Comparison of ENCODE assay signal across 1 cellular context in genomic region chr2:70104231-70105111, GRCh38.
TF ChIP-seq lines count a peak whose summit lies in the region.

No MANE protein-coding gene starts in this region.

TF ChIP-seq in K562, 482 proteins besides CTCF, POLR2A, EP300 and RAD21 (continued from another document and continues in another):
- TF ChIP-seq, protein P1, sequence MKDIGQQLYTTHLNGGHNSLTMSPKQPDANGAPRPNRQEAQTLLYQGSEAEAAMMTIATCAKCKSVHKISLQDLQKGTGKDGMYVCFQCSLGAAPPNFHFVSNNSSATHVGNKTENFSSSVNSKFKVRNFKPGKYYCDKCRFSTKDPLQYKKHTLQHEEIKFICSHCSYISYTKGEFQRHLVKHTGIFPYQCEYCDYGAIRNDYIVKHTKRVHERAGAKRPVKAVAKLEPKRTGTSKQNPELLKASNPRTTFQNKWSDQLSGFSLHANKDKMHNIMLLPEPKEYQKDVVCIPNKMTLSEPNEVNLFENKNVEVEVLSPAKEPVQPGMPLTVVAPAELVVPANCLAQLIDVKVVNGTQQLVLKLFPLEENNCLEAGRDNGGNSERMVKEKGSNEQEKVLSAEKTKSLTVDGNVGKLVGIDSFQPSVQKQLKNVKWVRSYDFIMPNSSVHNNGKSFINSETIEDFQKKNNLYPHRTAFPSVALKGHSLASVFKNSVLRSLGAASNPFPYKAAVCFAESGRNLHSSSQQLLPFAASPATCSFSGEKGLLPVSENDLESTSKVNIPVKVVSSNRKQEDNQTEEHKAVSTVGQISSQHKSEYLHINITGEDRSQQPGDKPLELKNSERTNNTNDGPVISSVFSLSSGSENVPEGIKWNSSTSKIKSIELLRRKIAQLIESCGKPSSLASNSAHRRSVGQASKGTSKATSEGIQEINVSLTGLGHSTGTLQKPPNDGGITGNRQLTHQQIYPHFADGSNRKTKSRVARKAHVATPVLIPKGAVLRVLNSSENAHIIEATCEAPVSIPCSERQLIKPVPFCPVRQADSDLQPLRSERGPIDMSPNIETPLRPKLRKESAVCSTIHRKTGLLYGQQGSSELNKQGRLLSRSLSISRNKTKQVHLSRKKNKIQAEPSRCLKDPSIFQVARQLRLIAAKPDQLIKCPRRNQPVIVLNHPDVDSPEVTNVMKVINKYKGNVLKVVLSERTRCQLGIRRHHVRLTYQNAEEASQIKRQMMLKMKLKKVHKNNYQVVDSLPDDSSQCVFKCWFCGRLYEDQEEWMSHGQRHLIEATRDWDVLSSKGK (CRISPR knock-in tag; IDR thresholded peaks at IDR 0.05), result no peak
- TF ChIP-seq, protein P2, sequence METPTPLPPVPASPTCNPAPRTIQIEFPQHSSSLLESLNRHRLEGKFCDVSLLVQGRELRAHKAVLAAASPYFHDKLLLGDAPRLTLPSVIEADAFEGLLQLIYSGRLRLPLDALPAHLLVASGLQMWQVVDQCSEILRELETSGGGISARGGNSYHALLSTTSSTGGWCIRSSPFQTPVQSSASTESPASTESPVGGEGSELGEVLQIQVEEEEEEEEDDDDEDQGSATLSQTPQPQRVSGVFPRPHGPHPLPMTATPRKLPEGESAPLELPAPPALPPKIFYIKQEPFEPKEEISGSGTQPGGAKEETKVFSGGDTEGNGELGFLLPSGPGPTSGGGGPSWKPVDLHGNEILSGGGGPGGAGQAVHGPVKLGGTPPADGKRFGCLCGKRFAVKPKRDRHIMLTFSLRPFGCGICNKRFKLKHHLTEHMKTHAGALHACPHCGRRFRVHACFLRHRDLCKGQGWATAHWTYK (CRISPR knock-in tag; IDR thresholded peaks at IDR 0.05), result 0 out of 2 replicates have a peak, but pooled peaks have one; percentile 49
- TF ChIP-seq NKRF (IDR thresholded peaks at IDR 0.05; ENCODE audit: borderline replicate concordance) (0 out of 2 replicates have a peak, but pooled peaks have one; percentile 38), ATF3 (IDR thresholded peaks at IDR 0.05) (peak; percentile 23; the same call in 1 of the 2 replicates), ATF3 (CRISPR knock-in tag; conservative IDR thresholded peaks at IDR 0.05) (no peak), ZNF76 (CRISPR knock-in tag; IDR thresholded peaks at IDR 0.05; ENCODE audit: borderline replicate concordance) (no peak), CEBPG (CRISPR knock-in tag; IDR thresholded peaks at IDR 0.05) (no peak), CEBPG (tag; conservative IDR thresholded peaks at IDR 0.05 in 1 of 2, IDR thresholded peaks at IDR 0.05 in 1 of 2) (0 out of 4 replicates have a peak, but pooled peaks of 1 of the 2 experiments have one; percentile 19), ZNF507 (tag; conservative IDR thresholded peaks at IDR 0.05) (no peak), ZNF740 (CRISPR knock-in tag; IDR thresholded peaks at IDR 0.05) (no peak), ZNF740 (tag; IDR thresholded peaks at IDR 0.05) (no peak), RBFOX2 (IDR thresholded peaks at IDR 0.05; ENCODE audit: low read depth, low read length) (0 out of 2 replicates have a peak, but pooled peaks have one; percentile 35), OTX1 (CRISPR knock-in tag; IDR thresholded peaks at IDR 0.05) (0 out of 2 replicates have a peak, but pooled peaks have one; percentile 45), POLR2B (IDR thresholded peaks at IDR 0.05; ENCODE audit: low read depth, partially characterized antibody) (peak; percentile 39), ZNF589 (CRISPR knock-in tag; IDR thresholded peaks at IDR 0.05; ENCODE audit: low read depth) (peak; percentile 75; the same call in 1 of the 2 replicates), ZBTB5 (IDR thresholded peaks at IDR 0.05) (no peak), DMBX1 (CRISPR knock-in tag; IDR thresholded peaks at IDR 0.05; ENCODE audit: borderline replicate concordance) (peak; percentile 48; the same call in 1 of the 2 replicates), NCOA4 (IDR thresholded peaks at IDR 0.05; ENCODE audit: partially characterized antibody) (peak; percentile 87), ZNF407 (IDR thresholded peaks at IDR 0.05; ENCODE audit: low read depth) (no peak), MCM5 (IDR thresholded peaks at IDR 0.05; ENCODE audit: low read depth) (no peak), PHB2 (IDR thresholded peaks at IDR 0.05; ENCODE audit: low read depth) (peak; percentile 34; the same call in 1 of the 2 replicates), THRAP3 (IDR thresholded peaks at IDR 0.05; ENCODE audit: borderline replicate concordance) (no peak; the same call in none of the 2 replicates), KDM5B (IDR thresholded peaks at IDR 0.05; ENCODE audit: insufficient replicate concordance, low read depth, low read length) (no peak), CBFA2T3 (IDR thresholded peaks at IDR 0.05) (no peak), ZKSCAN3 (CRISPR knock-in tag; IDR thresholded peaks at IDR 0.05) (no peak), LEF1 (IDR thresholded peaks at IDR 0.05) (peak; percentile 97), ESRRA (IDR thresholded peaks at IDR 0.05; ENCODE audit: borderline replicate concordance, low read depth) (peak; percentile 23; the same call in 1 of the 2 replicates)
- TF ChIP-seq, protein P3, sequence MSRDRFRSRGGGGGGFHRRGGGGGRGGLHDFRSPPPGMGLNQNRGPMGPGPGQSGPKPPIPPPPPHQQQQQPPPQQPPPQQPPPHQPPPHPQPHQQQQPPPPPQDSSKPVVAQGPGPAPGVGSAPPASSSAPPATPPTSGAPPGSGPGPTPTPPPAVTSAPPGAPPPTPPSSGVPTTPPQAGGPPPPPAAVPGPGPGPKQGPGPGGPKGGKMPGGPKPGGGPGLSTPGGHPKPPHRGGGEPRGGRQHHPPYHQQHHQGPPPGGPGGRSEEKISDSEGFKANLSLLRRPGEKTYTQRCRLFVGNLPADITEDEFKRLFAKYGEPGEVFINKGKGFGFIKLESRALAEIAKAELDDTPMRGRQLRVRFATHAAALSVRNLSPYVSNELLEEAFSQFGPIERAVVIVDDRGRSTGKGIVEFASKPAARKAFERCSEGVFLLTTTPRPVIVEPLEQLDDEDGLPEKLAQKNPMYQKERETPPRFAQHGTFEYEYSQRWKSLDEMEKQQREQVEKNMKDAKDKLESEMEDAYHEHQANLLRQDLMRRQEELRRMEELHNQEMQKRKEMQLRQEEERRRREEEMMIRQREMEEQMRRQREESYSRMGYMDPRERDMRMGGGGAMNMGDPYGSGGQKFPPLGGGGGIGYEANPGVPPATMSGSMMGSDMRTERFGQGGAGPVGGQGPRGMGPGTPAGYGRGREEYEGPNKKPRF (IDR thresholded peaks at IDR 0.05; ENCODE audit: low read depth, low read length), result no peak
